15 cellular contexts compared by ENCODE assay signal in the genomic region with DNA sequence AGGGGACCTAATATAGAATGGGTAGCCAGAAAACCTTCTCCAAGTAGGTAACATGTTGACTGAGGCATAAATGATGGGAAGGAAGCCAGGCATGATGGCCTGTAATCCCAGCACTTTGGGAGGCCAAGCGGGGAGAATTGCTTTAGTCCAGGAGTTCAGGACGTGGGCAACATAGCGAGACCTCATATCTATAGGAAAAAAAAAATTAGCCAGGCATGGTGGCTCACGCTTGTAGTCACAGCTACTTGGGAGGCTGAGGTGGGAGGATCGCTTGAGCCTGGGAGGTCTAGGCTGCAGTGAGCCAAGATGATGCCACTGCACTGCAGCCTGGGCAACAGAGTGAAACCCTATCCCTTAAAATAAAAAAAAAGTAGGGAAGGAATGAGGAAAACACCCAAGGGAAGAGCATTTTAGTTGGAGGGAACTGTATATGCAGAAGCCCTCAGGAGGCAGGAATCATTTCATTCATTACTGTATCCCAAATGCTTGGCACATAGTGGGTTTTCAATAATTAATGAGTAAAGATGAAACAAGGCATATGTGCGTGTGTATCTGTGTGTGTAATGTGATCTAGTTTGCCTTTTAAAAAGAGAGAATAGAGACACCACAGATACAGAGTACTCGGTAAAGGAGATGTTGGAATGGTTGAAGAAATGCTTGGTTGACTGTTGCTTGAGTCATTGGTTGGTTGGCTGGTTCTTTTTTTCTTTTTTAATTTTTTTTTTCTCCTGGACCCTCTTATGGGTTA. TPM values are rescaled to one million over a fixed set of nuclear protein-coding genes. Genes with fewer than 3 reads are reported as not detected.
DNase-seq lines count a peak whose midpoint lies in the region; ATAC-seq and TF ChIP-seq lines count a peak whose summit lies in the region.
"Had no signal": no experiment of that assay in that cellular context is flagged by ENCODE, and none has a peak within 500 bp of the region (broad histone marks: within the 10 kb centered on the region; RNA-seq: fewer than 3 reads in every experiment).

No MANE protein-coding gene starts in this region.

- no peak for ATAC-seq in GM23338
- no peak for ATAC-seq in activated naive CD8-positive, alpha-beta T cell treated with anti-CD3 and anti-CD28 coated beads, Interleukin-2, amount 10 ng/mL, durations not matched to agents 7 days and 5 days (ENCODE audit: low read depth)
- no peak for ATAC-seq in HG03175 (IDR thresholded peaks at IDR 0.05; ENCODE audit: unreplicated experiment)
- ATAC-seq: activated CD4-positive, alpha-beta T cell treated with anti-CD3 and anti-CD28 coated beads for 36 hours; left ventricle myocardium superior had no signal

- H3K4me3 Mint-ChIP-seq in T-helper 1 cell treated with Interleukin-12 subunit alpha and Interleukin-12 subunit beta and Interleukin-4 antibody, amounts not matched to agents 30 μg/mL and 1 μg/mL, for 36 hours, result no peak overlapping the region
- H3K4me3 Mint-ChIP-seq in GM23338, result peak overlapping the region; percentile 29
- peak overlapping the region; percentile 58 for H3K4me3 Mint-ChIP-seq in activated naive CD8-positive, alpha-beta T cell treated with anti-CD3 and anti-CD28 coated beads, Interleukin-2, amount 10 ng/mL, durations not matched to agents 7 days and 5 days
- peak overlapping the region in 2 of 3 experiments; percentile 32 to 60 for H3K4me3 Mint-ChIP-seq in nephron

- H3K27me3 ChIP-seq in GM23338 (ENCODE audit: insufficient read depth), result no peaks in the 10 kb centered on the region
- H3K27me3 ChIP-seq: hepatocyte had no signal

- H3K4me2 ChIP-seq in GM23338, result no peak overlapping the region

- H3K27me3 Mint-ChIP-seq in T-helper 1 cell treated with Interleukin-12 subunit alpha and Interleukin-12 subunit beta and Interleukin-4 antibody, amounts not matched to agents 30 μg/mL and 1 μg/mL, for 36 hours (ENCODE audit: low read depth), result peaks cover 4% of the 10 kb centered on the region
- H3K27me3 Mint-ChIP-seq in GM23338 (ENCODE audit: insufficient read depth, low read depth, poor library complexity), result peaks cover 23% of the 10 kb centered on the region
- peaks cover 8% of the 10 kb centered on the region for H3K27me3 Mint-ChIP-seq in activated naive CD8-positive, alpha-beta T cell treated with anti-CD3 and anti-CD28 coated beads, Interleukin-2, amount 10 ng/mL, durations not matched to agents 7 days and 5 days
- no peaks in the 10 kb centered on the region for H3K27me3 Mint-ChIP-seq in nephron (ENCODE audit: low read depth)
- H3K27me3 Mint-ChIP-seq: activated CD4-positive, alpha-beta T cell treated with anti-CD3 and anti-CD28 coated beads for 36 hours had no signal

- H3K79me2 ChIP-seq in GM23338 (replicated peaks; ENCODE audit: insufficient read depth), result peaks cover 32% of the 10 kb centered on the region

- DNase-seq in T-helper 1 cell (no peak), GM23338 (ENCODE audit: low spot score) (no peak), NCI-H1417 treated with DMSO at 0.1 percent for 48 hours (lab: John Stamatoyannopoulos, UW) (no peak), NCI-H2107 (lab: John Stamatoyannopoulos, UW) (no peak)
- no peak for DNase-seq in activated naive CD8-positive, alpha-beta T cell treated with anti-CD3 and anti-CD28 coated beads, Interleukin-2, amount 10 ng/mL, durations not matched to agents 7 days and 5 days
- DNase-seq: activated CD4-positive, alpha-beta T cell treated with anti-CD3 and anti-CD28 coated beads for 36 hours; DMS 273 treated with DMSO at 0.1 percent for 48 hours; NCI-H1092 treated with DMSO at 0.1 percent for 48 hours; SW 1271 had no signal

- H4K20me1 ChIP-seq in GM23338 (replicated peaks; ENCODE audit: insufficient read depth), result peaks cover 15% of the 10 kb centered on the region

- peaks cover 4% of the 10 kb centered on the region; the same call in 1 of the 2 replicates for H3K36me3 ChIP-seq in GM23338 (ENCODE audit: insufficient read depth)

- H3K4me1 Mint-ChIP-seq in T-helper 1 cell treated with Interleukin-12 subunit alpha and Interleukin-12 subunit beta and Interleukin-4 antibody, amounts not matched to agents 30 μg/mL and 1 μg/mL, for 36 hours (ENCODE audit: low read depth), result peaks cover 43% of the 10 kb centered on the region
- H3K4me1 Mint-ChIP-seq in GM23338 (peaks cover 20% of the 10 kb centered on the region), nephron (peaks cover 19% of the 10 kb centered on the region)
- H3K4me1 Mint-ChIP-seq in activated naive CD8-positive, alpha-beta T cell treated with anti-CD3 and anti-CD28 coated beads, Interleukin-2, amount 10 ng/mL, durations not matched to agents 7 days and 5 days, result peaks cover 39% of the 10 kb centered on the region

- H3K9me3 Mint-ChIP-seq in T-helper 1 cell treated with Interleukin-12 subunit alpha and Interleukin-12 subunit beta and Interleukin-4 antibody, amounts not matched to agents 30 μg/mL and 1 μg/mL, for 36 hours, result peaks cover 4% of the 10 kb centered on the region
- peaks cover 14% of the 10 kb centered on the region for H3K9me3 Mint-ChIP-seq in GM23338
- peaks cover 3% of the 10 kb centered on the region for H3K9me3 Mint-ChIP-seq in activated naive CD8-positive, alpha-beta T cell treated with anti-CD3 and anti-CD28 coated beads, Interleukin-2, amount 10 ng/mL, durations not matched to agents 7 days and 5 days
- no peaks in the 10 kb centered on the region for H3K9me3 Mint-ChIP-seq in nephron

- peaks cover 10% of the 10 kb centered on the region for H3K4me1 ChIP-seq in GM23338 (ENCODE audit: insufficient read depth)

- no peak for TF ChIP-seq CTCF in GM23338 (conservative IDR thresholded peaks at IDR 0.05; ENCODE audit: low read depth in 2 of 2)
- no peak for TF ChIP-seq CTCF in nephron (IDR thresholded peaks at IDR 0.05; ENCODE audit: unreplicated experiment in 3 of 3)

- H3F3A ChIP-seq in GM23338 (replicated peaks; ENCODE audit: low read depth), result no peaks in the 10 kb centered on the region; the same call in 1 of the 2 replicates

- peak overlapping the region; percentile 22 for H3K27ac Mint-ChIP-seq in T-helper 1 cell treated with Interleukin-12 subunit alpha and Interleukin-12 subunit beta and Interleukin-4 antibody, amounts not matched to agents 30 μg/mL and 1 μg/mL, for 36 hours
- H3K27ac Mint-ChIP-seq in GM23338, result no peak overlapping the region
- no peak overlapping the region for H3K27ac Mint-ChIP-seq in activated naive CD8-positive, alpha-beta T cell treated with anti-CD3 and anti-CD28 coated beads, Interleukin-2, amount 10 ng/mL, durations not matched to agents 7 days and 5 days
- no peak overlapping the region for H3K27ac Mint-ChIP-seq in nephron

- POLR2A ChIA-PET in activated naive CD8-positive, alpha-beta T cell treated with anti-CD3 and anti-CD28 coated beads, Interleukin-2, amount 10 ng/mL, durations not matched to agents 7 days and 5 days (lab: Charles Lee), result no interaction called here

- H3K36me3 Mint-ChIP-seq in T-helper 1 cell treated with Interleukin-12 subunit alpha and Interleukin-12 subunit beta and Interleukin-4 antibody, amounts not matched to agents 30 μg/mL and 1 μg/mL, for 36 hours (ENCODE audit: low read depth), result peaks cover 47% of the 10 kb centered on the region
- H3K36me3 Mint-ChIP-seq in GM23338 (ENCODE audit: low read depth), result peaks cover 58% of the 10 kb centered on the region
- H3K36me3 Mint-ChIP-seq in activated naive CD8-positive, alpha-beta T cell treated with anti-CD3 and anti-CD28 coated beads, Interleukin-2, amount 10 ng/mL, durations not matched to agents 7 days and 5 days, result peaks cover 27% of the 10 kb centered on the region
- H3K36me3 Mint-ChIP-seq in nephron (ENCODE audit: low read depth), result peaks cover 31% of the 10 kb centered on the region

- no peak overlapping the region for H3K4me3 ChIP-seq in GM23338
- H3K4me3 ChIP-seq: hepatocyte had no signal

- H3K27ac ChIP-seq in GM23338 (ENCODE audit: low read depth), result no peak overlapping the region
- H3K27ac ChIP-seq: hepatocyte had no signal

- no peak overlapping the region for H2AFZ ChIP-seq in GM23338
- H2AFZ ChIP-seq: hepatocyte had no signal

- no peaks in the 10 kb centered on the region for H3K9me2 ChIP-seq in GM23338 (ENCODE audit: insufficient read depth)

TF ChIP-seq in GM23338, 12 proteins besides CTCF, POLR2A, EP300 and RAD21 (continues in another document):
- TF ChIP-seq ETS1 (IDR thresholded peaks at IDR 0.05) (no peak), NANOG (IDR thresholded peaks at IDR 0.05; ENCODE audit: borderline replicate concordance) (no peak)

RNA-seq across cellular contexts. Expression of gene NUP62, which starts 2.2 kb away (rescaled TPM):
- total RNA-seq in GM23338 (2014; rRNA removed; shearing (Covaris generic)), result 87.7 and 99.4 TPM in 2 replicates
- 54.0 and 55.5 TPM in 2 replicates for polyA plus RNA-seq in GM23338 (2016; fragmentation: Nextera tagmentation; extraction: Ambion mirVana)
- 100 to 1,000 TPM in 1 of 2 experiments, 10 to 100 TPM in 1; 94.2 to 105 TPM for total RNA-seq in activated naive CD8-positive, alpha-beta T cell treated with anti-CD3 and anti-CD28 coated beads, Interleukin-2, amount 10 ng/mL, durations not matched to agents 7 days and 5 days

RNA-seq across cellular contexts. Expression of gene ATF5, which starts 2.5 kb away (rescaled TPM):
- 7.4 and 8.2 TPM in 2 replicates for total RNA-seq in GM23338 (2014; rRNA removed; shearing (Covaris generic))
- polyA plus RNA-seq in GM23338 (2016; fragmentation: Nextera tagmentation; extraction: Ambion mirVana), result 9.6 and 10.3 TPM in 2 replicates
- 1 to 10 TPM; 6.9 TPM for total RNA-seq in activated naive CD8-positive, alpha-beta T cell treated with anti-CD3 and anti-CD28 coated beads, Interleukin-2, amount 10 ng/mL, durations not matched to agents 7 days and 5 days

RNA-seq across cellular contexts. Expression of gene SIGLEC11, which starts 29.5 kb away (rescaled TPM):
- total RNA-seq in GM23338 (2014; rRNA removed; shearing (Covaris generic)), result not detected in 2 replicates
- polyA plus RNA-seq in GM23338 (2016; fragmentation: Nextera tagmentation; extraction: Ambion mirVana), result not detected in 2 replicates
- not detected for total RNA-seq in activated naive CD8-positive, alpha-beta T cell treated with anti-CD3 and anti-CD28 coated beads, Interleukin-2, amount 10 ng/mL, durations not matched to agents 7 days and 5 days
- total RNA-seq: activated CD4-positive, alpha-beta T cell treated with anti-CD3 and anti-CD28 coated beads for 36 hours had no signal
- polyA plus RNA-seq: neural cell had no signal

RNA-seq across cellular contexts. Expression of gene IL4I1, which starts 34.8 kb away (rescaled TPM):
- total RNA-seq in GM23338 (2014; rRNA removed; shearing (Covaris generic)), result 0.50 and 0.69 TPM in 2 replicates
- polyA plus RNA-seq in GM23338 (2016; fragmentation: Nextera tagmentation; extraction: Ambion mirVana), result 0.57 and 0.60 TPM in 2 replicates
- 1 to 10 TPM; 1.4 to 1.7 TPM for total RNA-seq in activated naive CD8-positive, alpha-beta T cell treated with anti-CD3 and anti-CD28 coated beads, Interleukin-2, amount 10 ng/mL, durations not matched to agents 7 days and 5 days
- total RNA-seq: left ventricle myocardium superior had no signal
- polyA plus RNA-seq: neural cell had no signal

RNA-seq across cellular contexts. Expression of gene TBC1D17, which starts 54.0 kb away (rescaled TPM):
- 12.1 and 19.3 TPM in 2 replicates for total RNA-seq in GM23338 (2014; rRNA removed; shearing (Covaris generic))
- 39.5 and 43.1 TPM in 2 replicates for polyA plus RNA-seq in GM23338 (2016; fragmentation: Nextera tagmentation; extraction: Ambion mirVana)
- 10 to 100 TPM; 51.3 to 53.4 TPM for total RNA-seq in activated naive CD8-positive, alpha-beta T cell treated with anti-CD3 and anti-CD28 coated beads, Interleukin-2, amount 10 ng/mL, durations not matched to agents 7 days and 5 days
